In genomic region chr2:67210430-67210829, GRCh38 we compare ENCODE assay signal across 23 cellular contexts.
A peak's percentile ranks its signal among the peaks of the same experiment; 100 is the strongest.
DNase-seq lines count a peak whose midpoint lies in the region; ATAC-seq, FAIRE-seq and TF ChIP-seq lines count a peak whose summit lies in the region.
"Had no signal": no experiment of that assay in that cellular context is flagged by ENCODE, and none has a peak within 500 bp of the region (broad histone marks: within the 10 kb centered on the region; RNA-seq: fewer than 3 reads in every experiment).

No MANE protein-coding gene starts in this region.

- H2AFZ ChIP-seq in astrocyte (ENCODE audit: low read depth, low read length): no peak overlapping the region

- H3K79me2 ChIP-seq in astrocyte (ENCODE audit: insufficient read depth, low read length) (no peaks in the 10 kb centered on the region), mesendoderm (ENCODE audit: control insufficient read depth, insufficient read depth, low read length) (no peaks in the 10 kb centered on the region)

- H3K9me3 Mint-ChIP-seq in HFFc6 (no peaks in the 10 kb centered on the region), astrocyte (ENCODE audit: unreplicated experiment) (no peaks in the 10 kb centered on the region), type B pancreatic cell (no peaks in the 10 kb centered on the region)
- no peaks in the 10 kb centered on the region for H3K9me3 Mint-ChIP-seq in activated T-helper 2 cell treated with anti-CD3 and anti-CD28 coated beads, Interferon-gamma antibody, Interleukin-2, Interleukin-4, amounts not matched to agents 10 μg/mL and 5 μg/mL and 100 μg/mL, durations not matched to agents 14 hours and 24 hours and 36 hours
- H3K9me3 Mint-ChIP-seq in activated CD4-positive, alpha-beta T cell treated with anti-CD3 and anti-CD28 coated beads for 36 hours (ENCODE audit: low read depth): no peaks in the 10 kb centered on the region

- no peak overlapping the region for H4K5ac ChIP-seq in mesendoderm (ENCODE audit: low read length)

- H2BK15ac ChIP-seq in mesendoderm (replicated peaks; ENCODE audit: low read depth): no peak overlapping the region

- H3K9ac ChIP-seq in astrocyte (ENCODE audit: low read length) (no peak overlapping the region), mesendoderm (ENCODE audit: low read length) (no peak overlapping the region)

- no peaks in the 10 kb centered on the region for H3K36me3 ChIP-seq in astrocyte (ENCODE audit: insufficient read depth, low read length)
- no peaks in the 10 kb centered on the region for H3K36me3 ChIP-seq in mesendoderm (ENCODE audit: control insufficient read depth, insufficient read depth, low read length)
- H3K36me3 ChIP-seq: suprapubic skin, uterus had no signal

- CTCF ChIA-PET in activated CD4-positive, alpha-beta T cell treated with anti-CD3 and anti-CD28 coated beads for 36 hours (lab: Charles Lee): interaction anchor here (0.6 kb wide), 1 partner anchor 173 kb away, joined by 3 read pairs; no protein-coding TSS in a partner anchor

- POLR2A ChIA-PET in activated CD4-positive, alpha-beta T cell treated with anti-CD3 and anti-CD28 coated beads for 36 hours (lab: Charles Lee): no interaction called here

- H3K4me1 ChIP-seq in astrocyte (ENCODE audit: insufficient read depth, low read length) (no peaks in the 10 kb centered on the region), mesendoderm (ENCODE audit: control insufficient read depth, low read depth, low read length) (peaks cover 3% of the 10 kb centered on the region)
- H3K4me1 ChIP-seq: psoas muscle, suprapubic skin, uterus had no signal

- H3K23ac ChIP-seq in mesendoderm (ENCODE audit: low read length): no peak overlapping the region

- no peak overlapping the region for H3K4me2 ChIP-seq in astrocyte (ENCODE audit: low read length)
- no peak overlapping the region for H3K4me2 ChIP-seq in mesendoderm (ENCODE audit: low read length)

- no peaks in the 10 kb centered on the region for H4K20me1 ChIP-seq in astrocyte (ENCODE audit: insufficient read depth, low read length)

- H3K4me3 Mint-ChIP-seq in HFFc6: no peak overlapping the region
- H3K4me3 Mint-ChIP-seq in astrocyte (ENCODE audit: unreplicated experiment): no peak overlapping the region
- H3K4me3 Mint-ChIP-seq in type B pancreatic cell: no peak overlapping the region
- H3K4me3 Mint-ChIP-seq in activated T-helper 2 cell treated with anti-CD3 and anti-CD28 coated beads, Interferon-gamma antibody, Interleukin-2, Interleukin-4, amounts not matched to agents 10 μg/mL and 5 μg/mL and 100 μg/mL, durations not matched to agents 14 hours and 24 hours and 36 hours (ENCODE audit: low read depth): no peak overlapping the region
- no peak overlapping the region for H3K4me3 Mint-ChIP-seq in activated CD4-positive, alpha-beta T cell treated with anti-CD3 and anti-CD28 coated beads for 36 hours
- H3K4me3 Mint-ChIP-seq: activated CD8-positive, alpha-beta memory T cell treated with anti-CD3 and anti-CD28 coated beads, Interleukin-2, amount 10 ng/mL, durations not matched to agents 7 days and 5 days; CD4-positive, alpha-beta T cell; stimulated activated memory B cell treated with anti-CD40 and anti-IgM and Interleukin-4, amounts not matched to agents 10 μg/mL and 1 μg/mL and 100 μg/mL, for 72 hours had no signal

- no peak overlapping the region for H4K8ac ChIP-seq in mesendoderm (ENCODE audit: low read depth, low read length)

- no peak overlapping the region for H2AK5ac ChIP-seq in mesendoderm (ENCODE audit: low read length)

- no peaks in the 10 kb centered on the region for H3K9me3 ChIP-seq in astrocyte (ENCODE audit: insufficient read depth, low read depth, low read length)
- H3K9me3 ChIP-seq: mucosa of descending colon, psoas muscle, suprapubic skin, uterus had no signal

- no CpG with 5 or more reads among the region's 4 CpGs for WGBS in mesendoderm (ENCODE audit: extremely low coverage, insufficient coverage, low lambda C conversion rate)

- H3K18ac ChIP-seq in mesendoderm (ENCODE audit: low read length): no peak overlapping the region

- H3K4me1 Mint-ChIP-seq in HFFc6 (ENCODE audit: low read depth) (0 out of 2 replicates have a peak, but pooled peaks cover 2% of the 10 kb centered on the region), astrocyte (ENCODE audit: low read depth, unreplicated experiment) (no peaks in the 10 kb centered on the region), type B pancreatic cell (ENCODE audit: unreplicated experiment) (peaks cover 17% of the 10 kb centered on the region)
- no peaks in the 10 kb centered on the region for H3K4me1 Mint-ChIP-seq in activated T-helper 2 cell treated with anti-CD3 and anti-CD28 coated beads, Interferon-gamma antibody, Interleukin-2, Interleukin-4, amounts not matched to agents 10 μg/mL and 5 μg/mL and 100 μg/mL, durations not matched to agents 14 hours and 24 hours and 36 hours (ENCODE audit: low read depth)
- no peaks in the 10 kb centered on the region for H3K4me1 Mint-ChIP-seq in activated CD4-positive, alpha-beta T cell treated with anti-CD3 and anti-CD28 coated beads for 36 hours
- H3K4me1 Mint-ChIP-seq: activated CD8-positive, alpha-beta memory T cell treated with anti-CD3 and anti-CD28 coated beads, Interleukin-2, amount 10 ng/mL, durations not matched to agents 7 days and 5 days; stimulated activated memory B cell treated with anti-CD40 and anti-IgM and Interleukin-4, amounts not matched to agents 10 μg/mL and 1 μg/mL and 100 μg/mL, for 72 hours had no signal

- no peaks in the 10 kb centered on the region for H3K79me1 ChIP-seq in mesendoderm (ENCODE audit: low read length)

- H3K56ac ChIP-seq in mesendoderm (ENCODE audit: low read length): no peak overlapping the region

- TF ChIP-seq CTCF in HFFc6 (IDR thresholded peaks at IDR 0.05) (peak; percentile 39), astrocyte (IDR thresholded peaks at IDR 0.05; ENCODE audit: insufficient read depth, low read depth, low read length) (peak; percentile 5), type B pancreatic cell (conservative IDR thresholded peaks at IDR 0.05) (peak; percentile 59)

- no peak overlapping the region for H3K4me3 ChIP-seq in astrocyte (ENCODE audit: insufficient read depth, low read depth, low read length)
- no peak overlapping the region for H3K4me3 ChIP-seq in mesendoderm (ENCODE audit: low read length)
- H3K4me3 ChIP-seq: mucosa of descending colon, psoas muscle, suprapubic skin, uterus had no signal

- H3K36me3 Mint-ChIP-seq in HFFc6 (ENCODE audit: low read depth) (no peaks in the 10 kb centered on the region), astrocyte (ENCODE audit: low read depth, unreplicated experiment) (no peaks in the 10 kb centered on the region), type B pancreatic cell (no peaks in the 10 kb centered on the region)
- H3K36me3 Mint-ChIP-seq in activated T-helper 2 cell treated with anti-CD3 and anti-CD28 coated beads, Interferon-gamma antibody, Interleukin-2, Interleukin-4, amounts not matched to agents 10 μg/mL and 5 μg/mL and 100 μg/mL, durations not matched to agents 14 hours and 24 hours and 36 hours (ENCODE audit: low read depth): no peaks in the 10 kb centered on the region
- no peaks in the 10 kb centered on the region for H3K36me3 Mint-ChIP-seq in activated CD4-positive, alpha-beta T cell treated with anti-CD3 and anti-CD28 coated beads for 36 hours (ENCODE audit: low read depth)
- H3K36me3 Mint-ChIP-seq: activated CD8-positive, alpha-beta memory T cell treated with anti-CD3 and anti-CD28 coated beads, Interleukin-2, amount 10 ng/mL, durations not matched to agents 7 days and 5 days; stimulated activated memory B cell treated with anti-CD40 and anti-IgM and Interleukin-4, amounts not matched to agents 10 μg/mL and 1 μg/mL and 100 μg/mL, for 72 hours had no signal

- FAIRE-seq in astrocyte (lab: Jason Lieb, UNC): no peak
- FAIRE-seq: GM12891 had no signal

- DNase-seq in HFFc6 (no peak), astrocyte (ENCODE audit: low read depth) (no peak), mesendoderm (peak; percentile 17), type B pancreatic cell (ENCODE audit: extremely low spot score, unreplicated experiment) (no peak)
- DNase-seq in activated T-helper 2 cell treated with anti-CD3 and anti-CD28 coated beads, Interferon-gamma antibody, Interleukin-2, Interleukin-4, amounts not matched to agents 10 μg/mL and 5 μg/mL and 100 μg/mL, durations not matched to agents 14 hours and 24 hours and 36 hours (ENCODE audit: low spot score): no peak
- DNase-seq in activated CD4-positive, alpha-beta T cell treated with anti-CD3 and anti-CD28 coated beads for 36 hours: no peak
- DNase-seq: activated CD8-positive, alpha-beta memory T cell treated with anti-CD3 and anti-CD28 coated beads, Interleukin-2, amount 10 ng/mL, durations not matched to agents 7 days and 5 days; activated naive CD4-positive, alpha-beta T cell; activated T-cell treated with anti-CD3 and anti-CD28 coated beads, Interleukin-2, amount 50 U/mL, for 48 hours; CD4-positive, alpha-beta T cell; cerebellar nuclear complex; mucosa of descending colon; NCI-H2029; NCI-H226; NCI-H748 treated with DMSO at 0.1 percent for 48 hours; psoas muscle; stimulated activated CD4-positive, alpha-beta T cell treated with anti-CD3 and anti-CD28 coated beads, Interleukin-4, amount 100 ng/mL, for 4 hours; uterus had no signal

- no peak overlapping the region for H3K4ac ChIP-seq in mesendoderm (ENCODE audit: low read depth, low read length)

- H2BK5ac ChIP-seq in mesendoderm (ENCODE audit: low read length): no peak overlapping the region

- H3K27ac ChIP-seq in astrocyte (ENCODE audit: low read depth, low read length) (no peak overlapping the region), mesendoderm (ENCODE audit: low read depth, low read length) (no peak overlapping the region)
- H3K27ac ChIP-seq: psoas muscle, suprapubic skin, uterus, VCaP had no signal

- H3K27me3 Mint-ChIP-seq in HFFc6 (ENCODE audit: insufficient read depth) (no peaks in the 10 kb centered on the region; the same call in 1 of the 2 replicates), astrocyte (ENCODE audit: low read depth, unreplicated experiment) (no peaks in the 10 kb centered on the region), type B pancreatic cell (peaks cover 21% of the 10 kb centered on the region)
- no peaks in the 10 kb centered on the region for H3K27me3 Mint-ChIP-seq in activated T-helper 2 cell treated with anti-CD3 and anti-CD28 coated beads, Interferon-gamma antibody, Interleukin-2, Interleukin-4, amounts not matched to agents 10 μg/mL and 5 μg/mL and 100 μg/mL, durations not matched to agents 14 hours and 24 hours and 36 hours (ENCODE audit: low read depth)
- peaks cover 2% of the 10 kb centered on the region for H3K27me3 Mint-ChIP-seq in activated CD4-positive, alpha-beta T cell treated with anti-CD3 and anti-CD28 coated beads for 36 hours
- H3K27me3 Mint-ChIP-seq: activated CD8-positive, alpha-beta memory T cell treated with anti-CD3 and anti-CD28 coated beads, Interleukin-2, amount 10 ng/mL, durations not matched to agents 7 days and 5 days had no signal

- ATAC-seq in HG02885 (IDR thresholded peaks at IDR 0.05; ENCODE audit: poor library complexity, unreplicated experiment): no peak
- ATAC-seq in activated CD4-positive, alpha-beta T cell treated with anti-CD3 and anti-CD28 coated beads for 36 hours: no peak
- ATAC-seq: activated CD8-positive, alpha-beta memory T cell treated with anti-CD3 and anti-CD28 coated beads, Interleukin-2, amount 10 ng/mL, durations not matched to agents 7 days and 5 days; mucosa of descending colon; psoas muscle; stimulated activated memory B cell treated with anti-CD40 and anti-IgM and Interleukin-4, amounts not matched to agents 10 μg/mL and 1 μg/mL and 100 μg/mL, for 72 hours had no signal

- H3K27me3 ChIP-seq in astrocyte (ENCODE audit: insufficient read depth, low read length) (no peaks in the 10 kb centered on the region), mesendoderm (ENCODE audit: insufficient read depth, low read length, poor library complexity) (no peaks in the 10 kb centered on the region)
- H3K27me3 ChIP-seq: uterus had no signal

- H3K27ac Mint-ChIP-seq in HFFc6 (no peak overlapping the region), astrocyte (ENCODE audit: unreplicated experiment) (no peak overlapping the region), type B pancreatic cell (no peak overlapping the region)
- H3K27ac Mint-ChIP-seq in activated T-helper 2 cell treated with anti-CD3 and anti-CD28 coated beads, Interferon-gamma antibody, Interleukin-2, Interleukin-4, amounts not matched to agents 10 μg/mL and 5 μg/mL and 100 μg/mL, durations not matched to agents 14 hours and 24 hours and 36 hours: no peak overlapping the region
- H3K27ac Mint-ChIP-seq in activated CD4-positive, alpha-beta T cell treated with anti-CD3 and anti-CD28 coated beads for 36 hours: no peak overlapping the region
- H3K27ac Mint-ChIP-seq: activated CD8-positive, alpha-beta memory T cell treated with anti-CD3 and anti-CD28 coated beads, Interleukin-2, amount 10 ng/mL, durations not matched to agents 7 days and 5 days; CD4-positive, alpha-beta T cell; stimulated activated memory B cell treated with anti-CD40 and anti-IgM and Interleukin-4, amounts not matched to agents 10 μg/mL and 1 μg/mL and 100 μg/mL, for 72 hours had no signal

- no peak overlapping the region for H2BK120ac ChIP-seq in mesendoderm (ENCODE audit: low read depth, low read length)

- intact Hi-C loops in activated T-helper 2 cell treated with anti-CD3 and anti-CD28 coated beads, Interferon-gamma antibody, Interleukin-2, Interleukin-4, amounts not matched to agents 10 μg/mL and 5 μg/mL and 100 μg/mL, durations not matched to agents 14 hours and 24 hours and 36 hours (cut with micrococcal nuclease): no loop called here
- intact Hi-C loops in activated CD4-positive, alpha-beta T cell treated with anti-CD3 and anti-CD28 coated beads for 36 hours (cut with DNase I, micrococcal nuclease): no loop called here

Comparison
In these comparisons a context has a peak if more than half of its experiments do, and no peak if none do; other contexts are left out.
1. CTCF ChIP-seq: peak in every context shown above with its lines; median percentile 59 in type B pancreatic cell; 39 in HFFc6; 5 in astrocyte.